ENCODE assay signal across 15 cellular contexts in the genomic region with DNA sequence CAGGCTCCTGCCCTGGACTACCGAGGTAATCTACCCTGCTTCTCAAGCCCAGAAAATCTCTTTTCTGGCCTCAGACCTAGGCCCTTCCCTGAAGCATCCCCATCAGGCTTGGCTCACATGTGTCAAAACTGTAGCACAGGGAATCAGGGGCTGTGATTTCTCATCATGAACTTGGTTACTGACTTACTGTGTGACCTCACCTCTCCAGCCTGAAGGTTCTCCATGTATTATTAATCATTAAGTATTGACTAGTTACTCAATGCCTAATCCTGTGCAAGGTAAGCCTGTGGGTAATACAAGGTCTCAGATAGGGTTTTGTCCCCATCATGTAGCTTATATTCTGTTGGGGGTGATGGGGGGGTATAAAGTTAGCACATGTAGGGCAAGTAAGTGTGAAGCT. TPM values are rescaled to one million over a fixed set of nuclear protein-coding genes. Genes with fewer than 3 reads are reported as not detected.
DNase-seq lines count a peak whose midpoint lies in the region; ATAC-seq and TF ChIP-seq lines count a peak whose summit lies in the region.
"Had no signal": no experiment of that assay in that cellular context is flagged by ENCODE, and none has a peak within 500 bp of the region (broad histone marks: within the 10 kb centered on the region; RNA-seq: fewer than 3 reads in every experiment).

No MANE protein-coding gene starts in this region.

- peaks cover 18% of the 10 kb centered on the region for H3K79me2 ChIP-seq in ACC112 (ENCODE audit: control insufficient read depth, insufficient read depth, low read length, unreplicated experiment)
- H3K79me2 ChIP-seq in hepatocyte, result no peaks in the 10 kb centered on the region

- no peaks in the 10 kb centered on the region for H4K20me1 ChIP-seq in hepatocyte (ENCODE audit: insufficient read depth, poor library complexity, severe bottlenecking)

- H3K4me2 ChIP-seq in hepatocyte, result no peak overlapping the region

- H3K4me3 ChIP-seq in ACC112 (ENCODE audit: low read depth, low read length) (no peak overlapping the region), hepatocyte (no peak overlapping the region), skeletal muscle tissue (ENCODE audit: low read length in 3 of 3) (no peak overlapping the region)

- H3K27me3 ChIP-seq in ACC112 (ENCODE audit: insufficient read depth, low read length) (no peaks in the 10 kb centered on the region), hepatocyte (no peaks in the 10 kb centered on the region), skeletal muscle tissue (ENCODE audit: control insufficient read depth in 3 of 3, insufficient read depth in 3 of 3, low read length in 3 of 3) (peaks cover 0 to under 1% (median 0%) of the 10 kb centered on the region in 3 donors)

- no peak for TF ChIP-seq CTCF in hepatocyte (IDR thresholded peaks at IDR 0.05; ENCODE audit: poor library complexity)

- H3K9me2 ChIP-seq in hepatocyte (replicated peaks; ENCODE audit: insufficient read depth), result no peaks in the 10 kb centered on the region

- peaks cover 8% of the 10 kb centered on the region; the same call in 1 of the 2 replicates for H3K36me3 ChIP-seq in ACC112 (ENCODE audit: insufficient read depth, low read length)
- no peaks in the 10 kb centered on the region for H3K36me3 ChIP-seq in hepatocyte (replicated peaks; ENCODE audit: insufficient read depth, low read depth)
- H3K36me3 ChIP-seq in skeletal muscle tissue (ENCODE audit: control insufficient read depth in 3 of 3, insufficient read depth in 3 of 3, low read length in 3 of 3), result no peaks in the 10 kb centered on the region

- H2AFZ ChIP-seq in ACC112 (ENCODE audit: low read length, unreplicated experiment) (no peak overlapping the region), hepatocyte (no peak overlapping the region)

- WGBS in hepatocyte (ENCODE audit: low lambda C conversion rate, missing lambda C conversion rate), result 87% methylated on average over 1 of the region's 1 CpG

- H3K4me1 ChIP-seq in ACC112 (ENCODE audit: control insufficient read depth, insufficient read depth, low read length, unreplicated experiment), result peaks cover 48% of the 10 kb centered on the region
- H3K4me1 ChIP-seq in hepatocyte (ENCODE audit: insufficient read depth), result peaks cover 31% of the 10 kb centered on the region
- peaks cover 0 to 14% (median 0%) of the 10 kb centered on the region in 3 donors for H3K4me1 ChIP-seq in skeletal muscle tissue (ENCODE audit: control insufficient read depth in 3 of 3, insufficient read depth in 3 of 3, low read length in 3 of 3)

- no peak overlapping the region for H3K9ac ChIP-seq in skeletal muscle tissue (ENCODE audit: low read depth in 1 of 3, low read length in 3 of 3)

- no peaks in the 10 kb centered on the region for H3K9me3 ChIP-seq in hepatocyte (ENCODE audit: low read depth)
- H3K9me3 ChIP-seq in skeletal muscle tissue (ENCODE audit: control insufficient read depth in 3 of 3, low read length in 3 of 3), result no peaks in the 10 kb centered on the region

- H3K27ac ChIP-seq in ACC112 (ENCODE audit: low read depth, low read length), result peak overlapping the region; percentile 99
- peak overlapping the region; percentile 89 for H3K27ac ChIP-seq in hepatocyte
- H3K27ac ChIP-seq in skeletal muscle tissue (ENCODE audit: low read depth, low read length), result peak overlapping the region; percentile 78
- H3K27ac ChIP-seq: VCaP had no signal

- DNase-seq in hepatocyte (ENCODE audit: low spot score), result no peak
- no peak for DNase-seq in NCI-H2081 (lab: John Stamatoyannopoulos, UW)
- no peak for DNase-seq in COR-L47 (lab: John Stamatoyannopoulos, UW)
- no peak for DNase-seq in NCI-H510A treated with DMSO at 0.1 percent for 48 hours (lab: John Stamatoyannopoulos, UW)
- DNase-seq in GM19240 (ENCODE audit: insufficient read length, low spot score), result no peak
- DNase-seq: activated CD8-positive, alpha-beta T cell treated with anti-CD3 and anti-CD28 coated beads, Interleukin-2, amount 10 ng/mL, durations not matched to agents 7 days and 5 days; Kasumi-1; NCI-H1436; NCI-H446; nucleus accumbens had no signal

- ATAC-seq in HG03354 (IDR thresholded peaks at IDR 0.05; ENCODE audit: poor library complexity, severe bottlenecking, unreplicated experiment), result peak; percentile 49
- ATAC-seq: activated CD8-positive, alpha-beta T cell treated with anti-CD3 and anti-CD28 coated beads, Interleukin-2, amount 10 ng/mL, durations not matched to agents 7 days and 5 days had no signal

RNA-seq across cellular contexts. Expression of a gene that starts 6.8 kb away (rescaled TPM):
- total RNA-seq in hepatocyte (19.1 and 24.9 TPM in 2 replicates), skeletal muscle tissue (13.0 TPM)
- polyA plus RNA-seq in hepatocyte, result 22.9 and 32.2 TPM in 2 replicates
- total RNA-seq: activated CD8-positive, alpha-beta T cell treated with anti-CD3 and anti-CD28 coated beads, Interleukin-2, amount 10 ng/mL, durations not matched to agents 7 days and 5 days; activated T-helper 2 cell treated with anti-CD3 and anti-CD28 coated beads, Interferon-gamma antibody, Interleukin-2, Interleukin-4, amounts not matched to agents 10 μg/mL and 5 μg/mL and 100 μg/mL, durations not matched to agents 14 hours and 24 hours and 36 hours had no signal

RNA-seq across cellular contexts. Expression of a gene that starts 14.2 kb away (rescaled TPM):
- 134 and 146 TPM in 2 replicates for total RNA-seq in hepatocyte
- 98.3 and 131 TPM in 2 replicates for polyA plus RNA-seq in hepatocyte
- 36.0 TPM for total RNA-seq in skeletal muscle tissue
- total RNA-seq: activated CD8-positive, alpha-beta T cell treated with anti-CD3 and anti-CD28 coated beads, Interleukin-2, amount 10 ng/mL, durations not matched to agents 7 days and 5 days; activated T-helper 2 cell treated with anti-CD3 and anti-CD28 coated beads, Interferon-gamma antibody, Interleukin-2, Interleukin-4, amounts not matched to agents 10 μg/mL and 5 μg/mL and 100 μg/mL, durations not matched to agents 14 hours and 24 hours and 36 hours had no signal
